ENCODE assay signal across 1 cellular context in the genomic region with DNA sequence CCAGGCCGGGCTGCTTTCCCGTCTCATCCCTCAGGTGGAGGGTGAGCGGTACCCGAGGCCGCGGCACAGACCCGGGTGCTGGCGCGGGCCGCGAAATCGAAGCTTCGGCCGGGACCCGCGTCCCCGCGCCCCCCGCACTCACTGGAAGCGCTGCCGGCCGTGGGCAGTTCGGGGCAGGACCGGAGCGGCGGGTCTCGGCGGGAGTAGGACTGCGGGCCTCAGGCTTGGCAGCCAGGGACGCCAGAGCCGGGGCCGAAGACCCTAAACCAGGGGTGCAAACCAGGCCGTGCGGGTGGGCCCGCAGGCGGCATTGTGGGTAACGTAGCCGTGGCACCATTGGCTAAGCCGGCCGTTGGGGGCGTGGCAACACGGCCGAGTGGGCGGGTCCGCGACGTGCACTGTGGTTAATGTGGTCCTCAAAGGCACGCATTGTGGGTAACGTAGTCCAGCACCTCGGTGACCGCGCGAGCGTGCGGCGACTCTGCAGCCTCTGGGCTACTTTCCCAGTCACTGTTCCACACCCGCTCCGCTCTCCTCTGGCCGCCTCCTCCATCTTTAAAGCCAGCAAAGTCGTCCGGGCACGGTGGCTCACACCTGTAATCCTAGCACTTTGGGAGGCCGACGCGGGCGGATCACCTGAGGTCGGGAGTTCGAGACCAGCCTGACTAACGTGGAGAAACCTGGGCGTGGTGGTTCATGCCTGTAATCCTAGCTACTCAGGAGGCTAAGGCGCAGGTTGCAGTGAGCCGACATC.
TF ChIP-seq lines count a peak whose summit lies in the region.

Gene ZNF500, minus strand, starts transcription at position 288 of the 754 bp plus-strand sequence. CDS start 1,184 bp downstream, outside the sequence.

TF ChIP-seq in HepG2, 621 proteins besides CTCF, POLR2A, EP300 and RAD21 (continued from another document and continues in another):
- TF ChIP-seq ZNF883 (CRISPR knock-in tag; IDR thresholded peaks at IDR 0.05; ENCODE audit: not compliant biosample characterization) (peak; percentile 71), HOXA7 (CRISPR knock-in tag; IDR thresholded peaks at IDR 0.05) (no peak), ZEB1 (IDR thresholded peaks at IDR 0.05; ENCODE audit: insufficient replicate concordance, low read depth) (no peak), CHD4 (IDR thresholded peaks at IDR 0.05; ENCODE audit: borderline replicate concordance, low read length) (no peak), SRSF4 (IDR thresholded peaks at IDR 0.05; ENCODE audit: low read depth, low read length, poor library complexity, severe bottlenecking) (no peak), PHF8 (CRISPR knock-in tag; IDR thresholded peaks at IDR 0.05) (peak; percentile 96), TSC22D2 (CRISPR knock-in tag; IDR thresholded peaks at IDR 0.05; ENCODE audit: borderline replicate concordance) (peak; percentile 71; the same call in 1 of the 2 replicates), PHF21A (CRISPR knock-in tag; IDR thresholded peaks at IDR 0.05) (peak; percentile 90), CHCHD3 (CRISPR knock-in tag; IDR thresholded peaks at IDR 0.05) (no peak), NCOA2 (CRISPR knock-in tag; IDR thresholded peaks at IDR 0.05) (no peak), AGO2 (optimal IDR thresholded peaks at IDR 0.05; ENCODE audit: low read depth, low read length) (peak; percentile 88), ZHX2 (IDR thresholded peaks at IDR 0.05; ENCODE audit: low read depth) (no peak), ZHX2 (CRISPR knock-in tag; IDR thresholded peaks at IDR 0.05; ENCODE audit: borderline replicate concordance) (peak; percentile 89; the same call in 1 of the 2 replicates), RAD51 (IDR thresholded peaks at IDR 0.05; ENCODE audit: borderline replicate concordance) (no peak), ZNF691 (CRISPR knock-in tag; IDR thresholded peaks at IDR 0.05; ENCODE audit: borderline replicate concordance, low read depth) (peak; percentile 22; the same call in 1 of the 2 replicates), E2F5 (CRISPR knock-in tag; conservative IDR thresholded peaks at IDR 0.05) (no peak), GABPA (IDR thresholded peaks at IDR 0.05; ENCODE audit: low read depth, low read length) (peak; percentile 63), GABPA (CRISPR knock-in tag; IDR thresholded peaks at IDR 0.05; ENCODE audit: low read depth) (peak; percentile 85), ZNF790 (CRISPR knock-in tag; IDR thresholded peaks at IDR 0.05; ENCODE audit: borderline replicate concordance) (no peak; the same call in 1 of the 2 replicates), ZFP37 (CRISPR knock-in tag; IDR thresholded peaks at IDR 0.05; ENCODE audit: borderline replicate concordance) (no peak), ZFAT (CRISPR knock-in tag; conservative IDR thresholded peaks at IDR 0.05) (peak; percentile 47; the same call in 1 of the 2 replicates), JARID2 (CRISPR knock-in tag; IDR thresholded peaks at IDR 0.05; ENCODE audit: insufficient replicate concordance) (no peak), ELF4 (CRISPR knock-in tag; IDR thresholded peaks at IDR 0.05; ENCODE audit: borderline replicate concordance) (no peak), AGO1 (IDR thresholded peaks at IDR 0.05; ENCODE audit: low read depth, low read length, poor library complexity, severe bottlenecking) (no peak), ZNF296 (CRISPR knock-in tag; conservative IDR thresholded peaks at IDR 0.05) (no peak), MIER2 (CRISPR knock-in tag; IDR thresholded peaks at IDR 0.05) (no peak), ZNF276 (CRISPR knock-in tag; IDR thresholded peaks at IDR 0.05; ENCODE audit: low read depth) (no peak), TFE3 (CRISPR knock-in tag; IDR thresholded peaks at IDR 0.05) (peak; percentile 58), HCFC1 (IDR thresholded peaks at IDR 0.05; ENCODE audit: low read depth, low read length) (peak; percentile 94), HDAC1 (CRISPR knock-in tag; IDR thresholded peaks at IDR 0.05) (peak; percentile 81), SRY (CRISPR knock-in tag; IDR thresholded peaks at IDR 0.05) (peak; percentile 77; the same call in 1 of the 2 replicates), ZBTB7A (CRISPR knock-in tag; IDR thresholded peaks at IDR 0.05) (peak; percentile 89), ZSCAN9 (CRISPR knock-in tag; IDR thresholded peaks at IDR 0.05; ENCODE audit: borderline replicate concordance) (no peak), DRAP1 (CRISPR knock-in tag; IDR thresholded peaks at IDR 0.05) (peak; percentile 82), KDM1A (CRISPR knock-in tag; IDR thresholded peaks at IDR 0.05) (peak; percentile 70), GFI1 (CRISPR knock-in tag; IDR thresholded peaks at IDR 0.05; ENCODE audit: borderline replicate concordance) (peak; percentile 54; the same call in 1 of the 2 replicates), ZNF775 (CRISPR knock-in tag; IDR thresholded peaks at IDR 0.05; ENCODE audit: borderline replicate concordance) (no peak), ZNF556 (CRISPR knock-in tag; IDR thresholded peaks at IDR 0.05; ENCODE audit: borderline replicate concordance) (peak; percentile 71)
- TF ChIP-seq, protein P1, sequence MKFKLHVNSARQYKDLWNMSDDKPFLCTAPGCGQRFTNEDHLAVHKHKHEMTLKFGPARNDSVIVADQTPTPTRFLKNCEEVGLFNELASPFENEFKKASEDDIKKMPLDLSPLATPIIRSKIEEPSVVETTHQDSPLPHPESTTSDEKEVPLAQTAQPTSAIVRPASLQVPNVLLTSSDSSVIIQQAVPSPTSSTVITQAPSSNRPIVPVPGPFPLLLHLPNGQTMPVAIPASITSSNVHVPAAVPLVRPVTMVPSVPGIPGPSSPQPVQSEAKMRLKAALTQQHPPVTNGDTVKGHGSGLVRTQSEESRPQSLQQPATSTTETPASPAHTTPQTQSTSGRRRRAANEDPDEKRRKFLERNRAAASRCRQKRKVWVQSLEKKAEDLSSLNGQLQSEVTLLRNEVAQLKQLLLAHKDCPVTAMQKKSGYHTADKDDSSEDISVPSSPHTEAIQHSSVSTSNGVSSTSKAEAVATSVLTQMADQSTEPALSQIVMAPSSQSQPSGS (CRISPR knock-in tag; IDR thresholded peaks at IDR 0.05), result peak; percentile 71
- TF ChIP-seq, protein P2, sequence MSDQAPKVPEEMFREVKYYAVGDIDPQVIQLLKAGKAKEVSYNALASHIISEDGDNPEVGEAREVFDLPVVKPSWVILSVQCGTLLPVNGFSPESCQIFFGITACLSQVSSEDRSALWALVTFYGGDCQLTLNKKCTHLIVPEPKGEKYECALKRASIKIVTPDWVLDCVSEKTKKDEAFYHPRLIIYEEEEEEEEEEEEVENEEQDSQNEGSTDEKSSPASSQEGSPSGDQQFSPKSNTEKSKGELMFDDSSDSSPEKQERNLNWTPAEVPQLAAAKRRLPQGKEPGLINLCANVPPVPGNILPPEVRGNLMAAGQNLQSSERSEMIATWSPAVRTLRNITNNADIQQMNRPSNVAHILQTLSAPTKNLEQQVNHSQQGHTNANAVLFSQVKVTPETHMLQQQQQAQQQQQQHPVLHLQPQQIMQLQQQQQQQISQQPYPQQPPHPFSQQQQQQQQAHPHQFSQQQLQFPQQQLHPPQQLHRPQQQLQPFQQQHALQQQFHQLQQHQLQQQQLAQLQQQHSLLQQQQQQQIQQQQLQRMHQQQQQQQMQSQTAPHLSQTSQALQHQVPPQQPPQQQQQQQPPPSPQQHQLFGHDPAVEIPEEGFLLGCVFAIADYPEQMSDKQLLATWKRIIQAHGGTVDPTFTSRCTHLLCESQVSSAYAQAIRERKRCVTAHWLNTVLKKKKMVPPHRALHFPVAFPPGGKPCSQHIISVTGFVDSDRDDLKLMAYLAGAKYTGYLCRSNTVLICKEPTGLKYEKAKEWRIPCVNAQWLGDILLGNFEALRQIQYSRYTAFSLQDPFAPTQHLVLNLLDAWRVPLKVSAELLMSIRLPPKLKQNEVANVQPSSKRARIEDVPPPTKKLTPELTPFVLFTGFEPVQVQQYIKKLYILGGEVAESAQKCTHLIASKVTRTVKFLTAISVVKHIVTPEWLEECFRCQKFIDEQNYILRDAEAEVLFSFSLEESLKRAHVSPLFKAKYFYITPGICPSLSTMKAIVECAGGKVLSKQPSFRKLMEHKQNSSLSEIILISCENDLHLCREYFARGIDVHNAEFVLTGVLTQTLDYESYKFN (CRISPR knock-in tag; conservative IDR thresholded peaks at IDR 0.05), result no peak; the same call in 1 of the 2 replicates
